ENCODE assay signal across 1 cellular context in genomic region chr10:1048349-1048731, GRCh38.
A peak's percentile ranks its signal among the peaks of the same experiment; 100 is the strongest.
TF ChIP-seq lines count a peak whose summit lies in the region.

No MANE protein-coding gene starts in this region.

TF ChIP-seq in H1, 55 proteins besides CTCF, POLR2A, EP300 and RAD21:
- TF ChIP-seq KDM5A (IDR thresholded peaks at IDR 0.05; ENCODE audit: low read length) (0 out of 2 replicates have a peak, but pooled peaks have one; percentile 18), KDM4A (IDR thresholded peaks at IDR 0.05; ENCODE audit: low read depth, low read length, severe bottlenecking) (peak; percentile 49), SAP30 (IDR thresholded peaks at IDR 0.05; ENCODE audit: insufficient read depth, insufficient replicate concordance, low read length) (peak; percentile 82), CHD2 (IDR thresholded peaks at IDR 0.05; ENCODE audit: low read length) (no peak), ZNF274 (IDR thresholded peaks at IDR 0.05; ENCODE audit: borderline replicate concordance, extremely low read depth, low read length) (no peak), CREB1 (IDR thresholded peaks at IDR 0.05) (0 out of 2 replicates have a peak, but pooled peaks have one; percentile 28), SIN3A (conservative IDR thresholded peaks at IDR 0.05 in 1 of 2, IDR thresholded peaks at IDR 0.05 in 1 of 2; ENCODE audit: low read depth in 1 of 2, low read length in 2 of 2) (peak in 1 of 2 experiments; percentile 5; a peak in 1 of 4 replicates), ASH2L (IDR thresholded peaks at IDR 0.05; ENCODE audit: low read length) (peak; percentile 40)
